In genomic region chr10:114432704-114433103, GRCh38 we compare ENCODE assay signal across 19 cellular contexts. TPM values are rescaled to one million over a fixed set of nuclear protein-coding genes. Genes with fewer than 3 reads are reported as not detected.
DNase-seq lines count a peak whose midpoint lies in the region; ATAC-seq and TF ChIP-seq lines count a peak whose summit lies in the region.
"Had no signal": no experiment of that assay in that cellular context is flagged by ENCODE, and none has a peak within 500 bp of the region (broad histone marks: within the 10 kb centered on the region; RNA-seq: fewer than 3 reads in every experiment).

No MANE protein-coding gene starts in this region.

- TF ChIP-seq CTCF in activated CD8-positive, alpha-beta T cell treated with anti-CD3 and anti-CD28 coated beads for 36 hours (IDR thresholded peaks at IDR 0.05) = no peak
- no peak for TF ChIP-seq CTCF in fibroblast of pulmonary artery (IDR thresholded peaks at IDR 0.05; ENCODE audit: low read length, missing control alignments)

- ATAC-seq in activated CD8-positive, alpha-beta T cell treated with anti-CD3 and anti-CD28 coated beads for 36 hours = no peak
- no peak for ATAC-seq in activated CD8-positive, alpha-beta T cell treated with anti-CD3 and anti-CD28 coated beads, Interleukin-2, amount 10 ng/mL, durations not matched to agents 7 days and 5 days
- ATAC-seq in HG02840 (IDR thresholded peaks at IDR 0.05; ENCODE audit: low FRiP score, unreplicated experiment) = no peak
- ATAC-seq: A549 had no signal

- H3K4me3 Mint-ChIP-seq in activated CD8-positive, alpha-beta T cell treated with anti-CD3 and anti-CD28 coated beads for 36 hours = no peak overlapping the region
- no peak overlapping the region for H3K4me3 Mint-ChIP-seq in activated CD8-positive, alpha-beta T cell treated with anti-CD3 and anti-CD28 coated beads, Interleukin-2, amount 10 ng/mL, durations not matched to agents 7 days and 5 days
- no peak overlapping the region for H3K4me3 Mint-ChIP-seq in CD4-positive, alpha-beta memory T cell
- H3K4me3 Mint-ChIP-seq: HFFc6 had no signal

- peaks cover 7% of the 10 kb centered on the region for H3K4me1 Mint-ChIP-seq in activated CD8-positive, alpha-beta T cell treated with anti-CD3 and anti-CD28 coated beads for 36 hours (ENCODE audit: low read depth)
- no peaks in the 10 kb centered on the region for H3K4me1 Mint-ChIP-seq in activated CD8-positive, alpha-beta T cell treated with anti-CD3 and anti-CD28 coated beads, Interleukin-2, amount 10 ng/mL, durations not matched to agents 7 days and 5 days (ENCODE audit: low read depth)
- H3K4me1 Mint-ChIP-seq in CD4-positive, alpha-beta memory T cell = peaks cover 0 to 3% (median 0%) of the 10 kb centered on the region in 4 donors

- no peaks in the 10 kb centered on the region for H3K27me3 Mint-ChIP-seq in activated CD8-positive, alpha-beta T cell treated with anti-CD3 and anti-CD28 coated beads for 36 hours
- H3K27me3 Mint-ChIP-seq in activated CD8-positive, alpha-beta T cell treated with anti-CD3 and anti-CD28 coated beads, Interleukin-2, amount 10 ng/mL, durations not matched to agents 7 days and 5 days (ENCODE audit: low read depth) = no peaks in the 10 kb centered on the region
- no peaks in the 10 kb centered on the region for H3K27me3 Mint-ChIP-seq in CD4-positive, alpha-beta memory T cell

- H3K27ac ChIP-seq in CD4-positive, alpha-beta memory T cell (ENCODE audit: low read depth, low read length) = no peak overlapping the region
- H3K27ac ChIP-seq: A549, SK-N-MC had no signal

- H3K36me3 ChIP-seq in CD4-positive, alpha-beta memory T cell (ENCODE audit: insufficient read depth, low read length) = peaks cover 31% of the 10 kb centered on the region

- peaks cover 33% of the 10 kb centered on the region for H3K36me3 Mint-ChIP-seq in activated CD8-positive, alpha-beta T cell treated with anti-CD3 and anti-CD28 coated beads for 36 hours (ENCODE audit: low read depth)
- H3K36me3 Mint-ChIP-seq in activated CD8-positive, alpha-beta T cell treated with anti-CD3 and anti-CD28 coated beads, Interleukin-2, amount 10 ng/mL, durations not matched to agents 7 days and 5 days (ENCODE audit: low read depth) = peaks cover 31% of the 10 kb centered on the region
- peaks cover 68 to 75% of the 10 kb centered on the region in 2 donors for H3K36me3 Mint-ChIP-seq in CD4-positive, alpha-beta memory T cell

- POLR2A ChIA-PET in activated CD8-positive, alpha-beta T cell treated with anti-CD3 and anti-CD28 coated beads for 36 hours (lab: Charles Lee) = interaction anchor here (0.7 kb wide), 1 partner anchor 216 kb away, joined by 3 read pairs; no protein-coding TSS in a partner anchor
- POLR2A ChIA-PET in activated CD8-positive, alpha-beta T cell treated with anti-CD3 and anti-CD28 coated beads, Interleukin-2, amount 10 ng/mL, durations not matched to agents 7 days and 5 days (lab: Charles Lee) = interaction anchor here (0.7 kb wide), 1 partner anchor 124 kb away, joined by 3 read pairs; no protein-coding TSS in a partner anchor
- POLR2A ChIA-PET in CD4-positive, alpha-beta memory T cell (lab: Charles Lee; ENCODE audit: partially characterized antibody) = no interaction called here

- no peak overlapping the region for H3K4me3 ChIP-seq in CD4-positive, alpha-beta memory T cell (ENCODE audit: low read length in 2 of 2)
- H3K4me3 ChIP-seq in fibroblast of pulmonary artery (replicated peaks; ENCODE audit: low read depth, low read length) = no peak overlapping the region
- H3K4me3 ChIP-seq: A549, SK-N-MC had no signal

- DNase-seq in activated CD8-positive, alpha-beta T cell treated with anti-CD3 and anti-CD28 coated beads for 36 hours = no peak
- DNase-seq in activated CD8-positive, alpha-beta T cell treated with anti-CD3 and anti-CD28 coated beads, Interleukin-2, amount 10 ng/mL, durations not matched to agents 7 days and 5 days = no peak
- no peak for DNase-seq in CD4-positive, alpha-beta memory T cell
- DNase-seq in HT1080 (ENCODE audit: low read depth) = peak; percentile 18
- DNase-seq in fibroblast of pulmonary artery (ENCODE audit: low read depth) = peak; percentile 13
- no peak for DNase-seq in C1 segment of cervical spinal cord (lab: John Stamatoyannopoulos, UW)
- DNase-seq in NCI-H526 treated with DMSO at 0.1 percent for 48 hours (lab: John Stamatoyannopoulos, UW) = no peak
- DNase-seq: DMS79 treated with DMSO at 0.1 percent for 48 hours, GDM1, HFFc6, MV-4-11, NCI-H1417 treated with DMSO at 0.1 percent for 48 hours, NCI-H187 treated with DMSO at 0.1 percent for 48 hours, NCI-H2227 treated with DMSO at 0.1 percent for 48 hours, NCI-H524, SHP77 had no signal

- H3K4me1 ChIP-seq in CD4-positive, alpha-beta memory T cell (ENCODE audit: insufficient read depth, low read length) = no peaks in the 10 kb centered on the region
- H3K4me1 ChIP-seq: A549 had no signal

- intact Hi-C loops in activated CD8-positive, alpha-beta T cell treated with anti-CD3 and anti-CD28 coated beads for 36 hours (cut with micrococcal nuclease) = no loop called here
- intact Hi-C loops in CD4-positive, alpha-beta memory T cell (cut with micrococcal nuclease) = no loop called here

- no peaks in the 10 kb centered on the region for H3K9me3 ChIP-seq in CD4-positive, alpha-beta memory T cell (ENCODE audit: control insufficient read depth in 1 of 2, low read length in 2 of 2)
- H3K9me3 ChIP-seq: A549 had no signal

- no peaks in the 10 kb centered on the region for H3K27me3 ChIP-seq in CD4-positive, alpha-beta memory T cell (ENCODE audit: insufficient read depth, low read length)

- CTCF ChIA-PET in activated CD8-positive, alpha-beta T cell treated with anti-CD3 and anti-CD28 coated beads for 36 hours (lab: Charles Lee) = interaction anchor here (1.4 to 2.3 kb wide), 2 partner anchors 129 to 272 kb away, joined by 3 to 8 read pairs; no protein-coding TSS in a partner anchor
- CTCF ChIA-PET in activated CD8-positive, alpha-beta T cell treated with anti-CD3 and anti-CD28 coated beads, Interleukin-2, amount 10 ng/mL, durations not matched to agents 7 days and 5 days (lab: Charles Lee) = interaction anchor here (7.3 kb wide), 1 partner anchor 129 kb away, joined by 44 read pairs; no protein-coding TSS in a partner anchor
- CTCF ChIA-PET in CD4-positive, alpha-beta memory T cell (lab: Charles Lee; ENCODE audit: partially characterized antibody) = interaction anchor here (0.6 to 2.1 kb wide), 2 partner anchors 129 to 186 kb away, joined by 3 to 6 read pairs; no protein-coding TSS in a partner anchor

- no peaks in the 10 kb centered on the region for H3K9me3 Mint-ChIP-seq in activated CD8-positive, alpha-beta T cell treated with anti-CD3 and anti-CD28 coated beads for 36 hours
- H3K9me3 Mint-ChIP-seq in activated CD8-positive, alpha-beta T cell treated with anti-CD3 and anti-CD28 coated beads, Interleukin-2, amount 10 ng/mL, durations not matched to agents 7 days and 5 days (ENCODE audit: insufficient read depth) = no peaks in the 10 kb centered on the region
- no peaks in the 10 kb centered on the region for H3K9me3 Mint-ChIP-seq in CD4-positive, alpha-beta memory T cell
- H3K9me3 Mint-ChIP-seq: HFFc6 had no signal

- H3K27ac Mint-ChIP-seq in activated CD8-positive, alpha-beta T cell treated with anti-CD3 and anti-CD28 coated beads for 36 hours = peak overlapping the region; percentile 67
- no peak overlapping the region for H3K27ac Mint-ChIP-seq in activated CD8-positive, alpha-beta T cell treated with anti-CD3 and anti-CD28 coated beads, Interleukin-2, amount 10 ng/mL, durations not matched to agents 7 days and 5 days
- H3K27ac Mint-ChIP-seq in CD4-positive, alpha-beta memory T cell = peak overlapping the region in 5 of 7 donors; percentile 22 to 64 (median 36)
- H3K27ac Mint-ChIP-seq: HFFc6 had no signal

RNA-seq across cellular contexts. Expression of gene AFAP1L2, which starts 28.4 kb away (rescaled TPM):
- 1 to 10 TPM; 4.9 to 6.3 TPM for total RNA-seq in activated CD8-positive, alpha-beta T cell treated with anti-CD3 and anti-CD28 coated beads for 36 hours
- 1 to 10 TPM; 4.0 to 4.8 TPM for total RNA-seq in activated CD8-positive, alpha-beta T cell treated with anti-CD3 and anti-CD28 coated beads, Interleukin-2, amount 10 ng/mL, durations not matched to agents 7 days and 5 days
- total RNA-seq in CD4-positive, alpha-beta memory T cell = 1 to 10 TPM; 2.5 to 4.3 TPM
- 1 to 10 TPM in 1 of 2 donors, under 1 TPM in 1; 0.50 to 2.1 TPM for polyA plus RNA-seq in CD4-positive, alpha-beta memory T cell
- total RNA-seq in HT1080 (2014; rRNA removed; shearing (Covaris generic)) = 1.2 and 1.8 TPM in 2 replicates
- polyA plus RNA-seq in HT1080 (2015; cell fraction: cytosol; rRNA removed) = 0.27 and 0.55 TPM in 2 replicates
- 0.60 and 1.1 TPM in 2 replicates for polyA plus RNA-seq in HT1080 (2015; cell fraction: nucleus; rRNA removed)

Comparison
In these comparisons a context has a peak if more than half of its experiments do, and no peak if none do; other contexts are left out.
1. DNase-seq: peak in HT1080 (single experiment) and fibroblast of pulmonary artery (single experiment); none in activated CD8-positive, alpha-beta T cell treated with anti-CD3 and anti-CD28 coated beads for 36 hours (single experiment), activated CD8-positive, alpha-beta T cell treated with anti-CD3 and anti-CD28 coated beads, Interleukin-2, amount 10 ng/mL, durations not matched to agents 7 days and 5 days (single experiment), CD4-positive, alpha-beta memory T cell (0 of 5), C1 segment of cervical spinal cord (0 of 14) and NCI-H526 treated with DMSO at 0.1 percent for 48 hours (single experiment).